1 cellular context compared by ENCODE assay signal in the genomic region with DNA sequence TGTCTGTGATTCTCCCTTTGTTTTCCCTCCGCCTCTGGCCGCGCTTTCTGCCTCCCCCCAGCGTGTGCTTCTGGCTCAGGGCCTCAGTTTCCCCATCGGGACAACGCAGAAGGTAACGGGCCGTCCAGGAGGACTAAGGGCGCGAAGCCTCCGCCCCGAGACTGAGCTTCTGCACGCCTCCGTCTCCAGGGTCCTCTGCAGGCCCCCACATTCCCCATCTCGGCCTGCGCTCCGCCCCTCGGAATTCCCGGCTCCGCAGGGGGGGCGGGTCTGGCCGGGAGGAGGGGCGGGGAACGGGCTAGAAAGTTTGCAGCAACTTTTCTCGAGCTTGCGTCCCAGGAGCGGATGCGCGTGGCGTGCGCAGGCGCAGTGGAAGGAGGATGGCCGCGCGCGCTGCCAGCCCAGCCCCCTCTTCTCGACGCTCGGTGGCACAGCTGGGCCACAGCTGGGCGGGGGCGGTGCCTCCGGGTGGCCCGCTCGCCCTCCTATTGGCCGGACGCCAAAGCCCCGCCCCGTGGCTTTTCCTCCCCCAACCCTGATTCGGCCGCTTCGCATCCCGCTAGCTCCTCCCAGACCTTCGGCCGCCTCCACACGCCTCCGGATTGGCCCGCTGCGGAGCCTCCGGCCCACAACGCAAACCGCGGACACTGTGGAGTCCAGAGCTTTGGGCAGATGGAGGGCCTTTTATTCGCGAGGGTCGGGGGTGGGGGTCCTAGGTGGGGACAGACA.
TF ChIP-seq lines count a peak whose summit lies in the region.

A gene (minus strand): TSS at position 199 of the 729 bp plus-strand sequence. CDS start 408 bp downstream, outside the sequence.

TF ChIP-seq in HepG2, 621 proteins besides CTCF, POLR2A, EP300 and RAD21 (continued from another document and continues in another):
- TF ChIP-seq, protein P1, sequence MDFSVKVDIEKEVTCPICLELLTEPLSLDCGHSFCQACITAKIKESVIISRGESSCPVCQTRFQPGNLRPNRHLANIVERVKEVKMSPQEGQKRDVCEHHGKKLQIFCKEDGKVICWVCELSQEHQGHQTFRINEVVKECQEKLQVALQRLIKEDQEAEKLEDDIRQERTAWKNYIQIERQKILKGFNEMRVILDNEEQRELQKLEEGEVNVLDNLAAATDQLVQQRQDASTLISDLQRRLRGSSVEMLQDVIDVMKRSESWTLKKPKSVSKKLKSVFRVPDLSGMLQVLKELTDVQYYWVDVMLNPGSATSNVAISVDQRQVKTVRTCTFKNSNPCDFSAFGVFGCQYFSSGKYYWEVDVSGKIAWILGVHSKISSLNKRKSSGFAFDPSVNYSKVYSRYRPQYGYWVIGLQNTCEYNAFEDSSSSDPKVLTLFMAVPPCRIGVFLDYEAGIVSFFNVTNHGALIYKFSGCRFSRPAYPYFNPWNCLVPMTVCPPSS (IDR thresholded peaks at IDR 0.05), result no peak
- TF ChIP-seq ZNF549 (CRISPR knock-in tag; IDR thresholded peaks at IDR 0.05) (no peak), CAMTA2 (CRISPR knock-in tag; IDR thresholded peaks at IDR 0.05; ENCODE audit: borderline replicate concordance) (peak; percentile 59; the same call in 1 of the 2 replicates), ZC3H13 (CRISPR knock-in tag; IDR thresholded peaks at IDR 0.05) (0 out of 2 replicates have a peak, but pooled peaks have one; percentile 14), YY1 (IDR thresholded peaks at IDR 0.05; ENCODE audit: insufficient read depth, insufficient replicate concordance, low read depth, low read length) (peak; percentile 53), ZNF292 (CRISPR knock-in tag; IDR thresholded peaks at IDR 0.05; ENCODE audit: borderline replicate concordance, low read depth) (no peak), MATR3 (CRISPR knock-in tag; IDR thresholded peaks at IDR 0.05) (no peak), IRF2 (CRISPR knock-in tag; IDR thresholded peaks at IDR 0.05) (no peak), SMAD9 (CRISPR knock-in tag; IDR thresholded peaks at IDR 0.05) (no peak), ZEB1 (IDR thresholded peaks at IDR 0.05; ENCODE audit: insufficient replicate concordance, low read depth) (no peak), PRMT3 (CRISPR knock-in tag; IDR thresholded peaks at IDR 0.05; ENCODE audit: borderline replicate concordance, low read depth) (no peak), JDP2 (CRISPR knock-in tag; IDR thresholded peaks at IDR 0.05; ENCODE audit: borderline replicate concordance) (no peak), ZNF337 (CRISPR knock-in tag; IDR thresholded peaks at IDR 0.05; ENCODE audit: borderline replicate concordance, low read depth) (no peak; the same call in 1 of the 2 replicates), ZNF75D (CRISPR knock-in tag; IDR thresholded peaks at IDR 0.05; ENCODE audit: borderline replicate concordance) (no peak), ZFAT (CRISPR knock-in tag; conservative IDR thresholded peaks at IDR 0.05) (no peak), HNRNPLL (IDR thresholded peaks at IDR 0.05; ENCODE audit: low read depth, low read length, poor library complexity, severe bottlenecking) (peak; percentile 100), PRPF4 (IDR thresholded peaks at IDR 0.05; ENCODE audit: low read depth, low read length, poor library complexity, severe bottlenecking) (no peak), HIVEP1 (CRISPR knock-in tag; IDR thresholded peaks at IDR 0.05) (peak; percentile 97), ZNF451 (CRISPR knock-in tag; IDR thresholded peaks at IDR 0.05) (peak; percentile 26; the same call in 1 of the 2 replicates), CCDC6 (CRISPR knock-in tag; IDR thresholded peaks at IDR 0.05) (no peak), REPIN1 (CRISPR knock-in tag; IDR thresholded peaks at IDR 0.05; ENCODE audit: borderline replicate concordance, low read depth) (no peak), MYC (CRISPR knock-in tag; IDR thresholded peaks at IDR 0.05; ENCODE audit: borderline replicate concordance) (peak; percentile 69), ZNF660 (CRISPR knock-in tag; IDR thresholded peaks at IDR 0.05; ENCODE audit: borderline replicate concordance, low read depth) (no peak), ZNF768 (CRISPR knock-in tag; IDR thresholded peaks at IDR 0.05) (no peak), NFIC (IDR thresholded peaks at IDR 0.05; ENCODE audit: low read length) (no peak), FOXK1 (CRISPR knock-in tag; IDR thresholded peaks at IDR 0.05; ENCODE audit: borderline replicate concordance, low read depth) (peak; percentile 62; the same call in 1 of the 2 replicates), EHMT2 (IDR thresholded peaks at IDR 0.05; ENCODE audit: borderline replicate concordance, low read depth, low read length) (no peak), ARNT2 (CRISPR knock-in tag; IDR thresholded peaks at IDR 0.05; ENCODE audit: low read depth) (peak; percentile 31; the same call in 1 of the 2 replicates), RXRA (CRISPR knock-in tag; IDR thresholded peaks at IDR 0.05) (peak; percentile 59; the same call in 1 of the 2 replicates), FOSL2 (CRISPR knock-in tag; IDR thresholded peaks at IDR 0.05) (no peak), ZNF343 (CRISPR knock-in tag; IDR thresholded peaks at IDR 0.05) (0 out of 2 replicates have a peak, but pooled peaks have one; percentile 62), ZNF83 (CRISPR knock-in tag; IDR thresholded peaks at IDR 0.05; ENCODE audit: borderline replicate concordance) (no peak), MBD4 (IDR thresholded peaks at IDR 0.05; ENCODE audit: borderline replicate concordance, low read length) (no peak), ZBTB20 (CRISPR knock-in tag; IDR thresholded peaks at IDR 0.05; ENCODE audit: borderline replicate concordance, low read depth) (peak; percentile 45; the same call in 1 of the 2 replicates)
- TF ChIP-seq, protein P2, sequence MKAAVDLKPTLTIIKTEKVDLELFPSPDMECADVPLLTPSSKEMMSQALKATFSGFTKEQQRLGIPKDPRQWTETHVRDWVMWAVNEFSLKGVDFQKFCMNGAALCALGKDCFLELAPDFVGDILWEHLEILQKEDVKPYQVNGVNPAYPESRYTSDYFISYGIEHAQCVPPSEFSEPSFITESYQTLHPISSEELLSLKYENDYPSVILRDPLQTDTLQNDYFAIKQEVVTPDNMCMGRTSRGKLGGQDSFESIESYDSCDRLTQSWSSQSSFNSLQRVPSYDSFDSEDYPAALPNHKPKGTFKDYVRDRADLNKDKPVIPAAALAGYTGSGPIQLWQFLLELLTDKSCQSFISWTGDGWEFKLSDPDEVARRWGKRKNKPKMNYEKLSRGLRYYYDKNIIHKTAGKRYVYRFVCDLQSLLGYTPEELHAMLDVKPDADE (CRISPR knock-in tag; IDR thresholded peaks at IDR 0.05), result no peak; the same call in 1 of the 2 replicates
- TF ChIP-seq, protein P3, sequence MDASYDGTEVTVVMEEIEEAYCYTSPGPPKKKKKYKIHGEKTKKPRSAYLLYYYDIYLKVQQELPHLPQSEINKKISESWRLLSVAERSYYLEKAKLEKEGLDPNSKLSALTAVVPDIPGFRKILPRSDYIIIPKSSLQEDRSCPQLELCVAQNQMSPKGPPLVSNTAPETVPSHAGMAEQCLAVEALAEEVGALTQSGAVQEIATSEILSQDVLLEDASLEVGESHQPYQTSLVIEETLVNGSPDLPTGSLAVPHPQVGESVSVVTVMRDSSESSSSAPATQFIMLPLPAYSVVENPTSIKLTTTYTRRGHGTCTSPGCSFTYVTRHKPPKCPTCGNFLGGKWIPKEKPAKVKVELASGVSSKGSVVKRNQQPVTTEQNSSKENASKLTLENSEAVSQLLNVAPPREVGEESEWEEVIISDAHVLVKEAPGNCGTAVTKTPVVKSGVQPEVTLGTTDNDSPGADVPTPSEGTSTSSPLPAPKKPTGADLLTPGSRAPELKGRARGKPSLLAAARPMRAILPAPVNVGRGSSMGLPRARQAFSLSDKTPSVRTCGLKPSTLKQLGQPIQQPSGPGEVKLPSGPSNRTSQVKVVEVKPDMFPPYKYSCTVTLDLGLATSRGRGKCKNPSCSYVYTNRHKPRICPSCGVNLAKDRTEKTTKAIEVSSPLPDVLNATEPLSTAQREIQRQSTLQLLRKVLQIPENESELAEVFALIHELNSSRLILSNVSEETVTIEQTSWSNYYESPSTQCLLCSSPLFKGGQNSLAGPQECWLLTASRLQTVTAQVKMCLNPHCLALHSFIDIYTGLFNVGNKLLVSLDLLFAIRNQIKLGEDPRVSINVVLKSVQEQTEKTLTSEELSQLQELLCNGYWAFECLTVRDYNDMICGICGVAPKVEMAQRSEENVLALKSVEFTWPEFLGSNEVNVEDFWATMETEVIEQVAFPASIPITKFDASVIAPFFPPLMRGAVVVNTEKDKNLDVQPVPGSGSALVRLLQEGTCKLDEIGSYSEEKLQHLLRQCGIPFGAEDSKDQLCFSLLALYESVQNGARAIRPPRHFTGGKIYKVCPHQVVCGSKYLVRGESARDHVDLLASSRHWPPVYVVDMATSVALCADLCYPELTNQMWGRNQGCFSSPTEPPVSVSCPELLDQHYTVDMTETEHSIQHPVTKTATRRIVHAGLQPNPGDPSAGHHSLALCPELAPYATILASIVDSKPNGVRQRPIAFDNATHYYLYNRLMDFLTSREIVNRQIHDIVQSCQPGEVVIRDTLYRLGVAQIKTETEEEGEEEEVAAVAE (CRISPR knock-in tag; IDR thresholded peaks at IDR 0.05; ENCODE audit: borderline replicate concordance), result peak; percentile 73; the same call in 1 of the 2 replicates
- TF ChIP-seq, protein P4, sequence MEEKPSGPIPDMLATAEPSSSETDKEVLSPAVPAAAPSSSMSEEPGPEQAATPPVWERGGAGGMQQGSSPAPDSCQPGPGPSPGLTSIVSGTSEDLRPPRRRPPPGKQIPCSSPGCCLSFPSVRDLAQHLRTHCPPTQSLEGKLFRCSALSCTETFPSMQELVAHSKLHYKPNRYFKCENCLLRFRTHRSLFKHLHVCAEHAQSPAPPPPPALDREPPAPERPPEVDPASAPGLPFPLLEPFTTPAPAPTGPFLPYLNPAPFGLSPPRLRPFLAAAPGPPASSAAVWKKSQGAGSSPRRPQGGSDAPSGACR (CRISPR knock-in tag; IDR thresholded peaks at IDR 0.05), result no peak
- TF ChIP-seq, protein P5, sequence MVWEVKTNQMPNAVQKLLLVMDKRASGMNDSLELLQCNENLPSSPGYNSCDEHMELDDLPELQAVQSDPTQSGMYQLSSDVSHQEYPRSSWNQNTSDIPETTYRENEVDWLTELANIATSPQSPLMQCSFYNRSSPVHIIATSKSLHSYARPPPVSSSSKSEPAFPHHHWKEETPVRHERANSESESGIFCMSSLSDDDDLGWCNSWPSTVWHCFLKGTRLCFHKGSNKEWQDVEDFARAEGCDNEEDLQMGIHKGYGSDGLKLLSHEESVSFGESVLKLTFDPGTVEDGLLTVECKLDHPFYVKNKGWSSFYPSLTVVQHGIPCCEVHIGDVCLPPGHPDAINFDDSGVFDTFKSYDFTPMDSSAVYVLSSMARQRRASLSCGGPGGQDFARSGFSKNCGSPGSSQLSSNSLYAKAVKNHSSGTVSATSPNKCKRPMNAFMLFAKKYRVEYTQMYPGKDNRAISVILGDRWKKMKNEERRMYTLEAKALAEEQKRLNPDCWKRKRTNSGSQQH (CRISPR knock-in tag; IDR thresholded peaks at IDR 0.05; ENCODE audit: low read depth), result peak; percentile 30; the same call in 1 of the 2 replicates
- TF ChIP-seq, protein P6, sequence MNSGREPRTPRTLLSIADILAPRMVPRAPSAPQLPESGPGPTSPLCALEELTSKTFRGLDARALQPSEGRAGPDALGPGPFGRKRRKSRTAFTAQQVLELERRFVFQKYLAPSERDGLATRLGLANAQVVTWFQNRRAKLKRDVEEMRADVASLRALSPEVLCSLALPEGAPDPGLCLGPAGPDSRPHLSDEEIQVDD (CRISPR knock-in tag; IDR thresholded peaks at IDR 0.05; ENCODE audit: borderline replicate concordance), result peak; percentile 49; the same call in 1 of the 2 replicates
- TF ChIP-seq, protein P7, sequence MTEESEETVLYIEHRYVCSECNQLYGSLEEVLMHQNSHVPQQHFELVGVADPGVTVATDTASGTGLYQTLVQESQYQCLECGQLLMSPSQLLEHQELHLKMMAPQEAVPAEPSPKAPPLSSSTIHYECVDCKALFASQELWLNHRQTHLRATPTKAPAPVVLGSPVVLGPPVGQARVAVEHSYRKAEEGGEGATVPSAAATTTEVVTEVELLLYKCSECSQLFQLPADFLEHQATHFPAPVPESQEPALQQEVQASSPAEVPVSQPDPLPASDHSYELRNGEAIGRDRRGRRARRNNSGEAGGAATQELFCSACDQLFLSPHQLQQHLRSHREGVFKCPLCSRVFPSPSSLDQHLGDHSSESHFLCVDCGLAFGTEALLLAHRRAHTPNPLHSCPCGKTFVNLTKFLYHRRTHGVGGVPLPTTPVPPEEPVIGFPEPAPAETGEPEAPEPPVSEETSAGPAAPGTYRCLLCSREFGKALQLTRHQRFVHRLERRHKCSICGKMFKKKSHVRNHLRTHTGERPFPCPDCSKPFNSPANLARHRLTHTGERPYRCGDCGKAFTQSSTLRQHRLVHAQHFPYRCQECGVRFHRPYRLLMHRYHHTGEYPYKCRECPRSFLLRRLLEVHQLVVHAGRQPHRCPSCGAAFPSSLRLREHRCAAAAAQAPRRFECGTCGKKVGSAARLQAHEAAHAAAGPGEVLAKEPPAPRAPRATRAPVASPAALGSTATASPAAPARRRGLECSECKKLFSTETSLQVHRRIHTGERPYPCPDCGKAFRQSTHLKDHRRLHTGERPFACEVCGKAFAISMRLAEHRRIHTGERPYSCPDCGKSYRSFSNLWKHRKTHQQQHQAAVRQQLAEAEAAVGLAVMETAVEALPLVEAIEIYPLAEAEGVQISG (CRISPR knock-in tag; IDR thresholded peaks at IDR 0.05), result peak; percentile 82
- TF ChIP-seq, protein P8, sequence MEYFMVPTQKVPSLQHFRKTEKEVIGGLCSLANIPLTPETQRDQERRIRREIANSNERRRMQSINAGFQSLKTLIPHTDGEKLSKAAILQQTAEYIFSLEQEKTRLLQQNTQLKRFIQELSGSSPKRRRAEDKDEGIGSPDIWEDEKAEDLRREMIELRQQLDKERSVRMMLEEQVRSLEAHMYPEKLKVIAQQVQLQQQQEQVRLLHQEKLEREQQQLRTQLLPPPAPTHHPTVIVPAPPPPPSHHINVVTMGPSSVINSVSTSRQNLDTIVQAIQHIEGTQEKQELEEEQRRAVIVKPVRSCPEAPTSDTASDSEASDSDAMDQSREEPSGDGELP (IDR thresholded peaks at IDR 0.05; ENCODE audit: borderline replicate concordance, low read depth), result peak; percentile 100
- TF ChIP-seq, protein P9, sequence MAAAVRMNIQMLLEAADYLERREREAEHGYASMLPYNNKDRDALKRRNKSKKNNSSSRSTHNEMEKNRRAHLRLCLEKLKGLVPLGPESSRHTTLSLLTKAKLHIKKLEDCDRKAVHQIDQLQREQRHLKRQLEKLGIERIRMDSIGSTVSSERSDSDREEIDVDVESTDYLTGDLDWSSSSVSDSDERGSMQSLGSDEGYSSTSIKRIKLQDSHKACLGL (CRISPR knock-in tag; IDR thresholded peaks at IDR 0.05), result peak; percentile 47; the same call in 1 of the 2 replicates
